In the genomic region with DNA sequence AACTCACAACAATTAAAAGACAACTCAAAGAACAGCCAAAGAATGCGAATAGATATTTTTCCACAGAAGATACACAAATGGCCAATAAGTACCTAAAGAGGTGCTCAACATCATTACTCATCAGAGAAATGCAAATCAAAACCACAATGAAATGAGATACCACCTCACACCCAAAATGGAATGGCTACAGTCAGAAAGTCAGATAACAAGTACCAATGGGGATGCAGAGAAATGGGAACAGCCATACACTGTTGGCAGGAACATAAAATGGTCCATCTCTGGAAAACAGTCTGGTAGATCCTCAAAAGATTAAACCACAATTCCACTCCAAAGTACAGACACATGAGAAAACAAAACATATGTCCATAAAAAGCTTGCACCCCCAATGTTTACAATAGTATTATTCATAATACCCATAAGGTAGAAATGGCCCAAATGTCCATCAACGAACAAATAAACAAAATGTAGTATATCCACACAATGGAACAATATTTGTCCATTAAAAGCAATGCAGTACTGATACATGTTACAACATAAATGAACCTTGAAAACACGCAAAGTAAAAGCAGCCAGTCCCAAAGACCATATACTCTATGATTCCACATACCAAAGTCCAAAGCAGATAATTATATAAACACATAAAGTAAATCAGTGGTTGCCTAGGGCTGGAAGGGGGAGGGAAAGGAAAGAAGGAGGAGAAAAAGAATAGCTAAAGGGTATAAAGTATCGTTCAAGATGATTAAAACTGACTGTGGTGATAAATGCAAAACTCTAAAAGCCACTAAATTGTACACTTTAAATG, we compare ENCODE assay signal across 1 cellular context.
TF ChIP-seq lines count a peak whose summit lies in the region.

No MANE protein-coding gene starts in this region.

TF ChIP-seq in GM12878, 131 proteins besides CTCF, POLR2A, EP300 and RAD21 (continued from another document):
- TF ChIP-seq NKRF (conservative IDR thresholded peaks at IDR 0.05): no peak
- peak; percentile 85 for TF ChIP-seq RUNX3 (IDR thresholded peaks at IDR 0.05; ENCODE audit: low read length)
- TF ChIP-seq CREM (IDR thresholded peaks at IDR 0.05; ENCODE audit: low read depth): 0 out of 2 replicates have a peak, but pooled peaks have one; percentile 21
- no peak for TF ChIP-seq SIX5 (IDR thresholded peaks at IDR 0.05; ENCODE audit: low read depth, low read length, severe bottlenecking)
- no peak for TF ChIP-seq RAD51 (IDR thresholded peaks at IDR 0.05)
- TF ChIP-seq TCF7 (IDR thresholded peaks at IDR 0.05; ENCODE audit: borderline replicate concordance): no peak
- no peak for TF ChIP-seq HDAC2 (IDR thresholded peaks at IDR 0.05)
- TF ChIP-seq, protein P1, sequence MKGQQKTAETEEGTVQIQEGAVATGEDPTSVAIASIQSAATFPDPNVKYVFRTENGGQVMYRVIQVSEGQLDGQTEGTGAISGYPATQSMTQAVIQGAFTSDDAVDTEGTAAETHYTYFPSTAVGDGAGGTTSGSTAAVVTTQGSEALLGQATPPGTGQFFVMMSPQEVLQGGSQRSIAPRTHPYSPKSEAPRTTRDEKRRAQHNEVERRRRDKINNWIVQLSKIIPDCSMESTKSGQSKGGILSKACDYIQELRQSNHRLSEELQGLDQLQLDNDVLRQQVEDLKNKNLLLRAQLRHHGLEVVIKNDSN (IDR thresholded peaks at IDR 0.05; ENCODE audit: borderline replicate concordance, extremely low read length, insufficient read depth, low read depth, low read length): no peak
- no peak for TF ChIP-seq EGR1 (IDR thresholded peaks at IDR 0.05; ENCODE audit: borderline replicate concordance in 1 of 2, low read depth in 2 of 2, low read length in 2 of 2)
- no peak for TF ChIP-seq NRF1 (conservative IDR thresholded peaks at IDR 0.05; ENCODE audit: low read depth, low read length)
- no peak for TF ChIP-seq SIN3A (IDR thresholded peaks at IDR 0.05; ENCODE audit: low read depth, low read length)
